ENCODE assay signal across 17 cellular contexts in the genomic region with DNA sequence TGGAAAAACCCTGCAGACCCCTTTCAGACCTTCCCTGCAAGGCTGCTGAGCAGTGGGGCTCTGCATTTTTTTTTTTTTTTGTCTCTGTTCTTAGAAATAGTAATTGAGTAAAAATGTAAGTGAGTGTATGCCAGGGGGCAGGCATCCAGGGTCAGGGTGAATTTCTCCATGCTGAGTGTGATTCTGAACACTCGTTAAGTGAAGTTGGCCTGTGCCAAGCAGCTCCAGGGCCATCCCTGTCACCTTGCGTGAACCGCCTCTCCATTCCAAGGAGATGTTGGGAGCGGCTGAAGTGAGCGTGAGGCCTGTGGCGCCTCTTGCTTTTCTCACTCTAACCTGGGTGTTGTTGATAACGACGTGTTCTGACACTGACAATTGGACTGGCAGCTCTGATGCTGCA. TPM values are rescaled to one million over a fixed set of nuclear protein-coding genes. Genes with fewer than 3 reads are reported as not detected.
DNase-seq lines count a peak whose midpoint lies in the region; ATAC-seq and TF ChIP-seq lines count a peak whose summit lies in the region.
"Had no signal": no experiment of that assay in that cellular context is flagged by ENCODE, and none has a peak within 500 bp of the region (broad histone marks: within the 10 kb centered on the region; RNA-seq: fewer than 3 reads in every experiment).

No MANE protein-coding gene starts in this region.

- peak overlapping the region in 1 of 3 donors; percentile 26 for H3K9ac ChIP-seq in skeletal muscle tissue (ENCODE audit: low read depth in 1 of 3, low read length in 3 of 3)

- H3K27me3 ChIP-seq in Caco-2 (replicated peaks; ENCODE audit: control insufficient read depth, insufficient read depth, low read length) (no peaks in the 10 kb centered on the region), lower lobe of right lung (ENCODE audit: low read depth) (no peaks in the 10 kb centered on the region), skeletal muscle tissue (ENCODE audit: control insufficient read depth in 3 of 3, insufficient read depth in 3 of 3, low read length in 3 of 3) (no peaks in the 10 kb centered on the region), GM23338 (ENCODE audit: insufficient read depth) (no peaks in the 10 kb centered on the region)
- H3K27me3 ChIP-seq: SJCRH30 had no signal

- DNase-seq in Caco-2 (no peak), coronary artery (ENCODE audit: low spot score) (peak; percentile 81), lower lobe of right lung (no peak), GM23338 (ENCODE audit: low spot score) (no peak), DMS79 treated with DMSO at 0.1 percent for 48 hours (lab: John Stamatoyannopoulos, UW) (no peak), WTC11 (ENCODE audit: low spot score) (no peak)
- DNase-seq: activated CD8-positive, alpha-beta memory T cell treated with anti-CD3 and anti-CD28 coated beads, Interleukin-2, amount 50 U/mL, for 48 hours; activated naive CD4-positive, alpha-beta T cell treated with anti-CD3 and anti-CD28 coated beads, Interleukin-2, amount 50 U/mL, for 16 hours; effector memory CD4-positive, alpha-beta T cell; GF-D8; KBM-7; NCI-H1092 treated with DMSO at 0.1 percent for 48 hours; SJCRH30 had no signal

- H3K36me3 ChIP-seq in Caco-2 (ENCODE audit: control insufficient read depth, insufficient read depth, low read length), result no peaks in the 10 kb centered on the region
- no peaks in the 10 kb centered on the region for H3K36me3 ChIP-seq in lower lobe of right lung
- H3K36me3 ChIP-seq in skeletal muscle tissue (ENCODE audit: control insufficient read depth in 3 of 3, insufficient read depth in 3 of 3, low read length in 3 of 3), result no peaks in the 10 kb centered on the region
- H3K36me3 ChIP-seq in GM23338 (ENCODE audit: insufficient read depth), result no peaks in the 10 kb centered on the region

- H2AFZ ChIP-seq in GM23338, result no peak overlapping the region

- CTCF ChIA-PET in Caco-2 (lab: Charles Lee), result interaction anchor here (0.7 kb wide), 1 partner anchor 134 kb away, joined by 7 read pairs; no protein-coding TSS in a partner anchor
- CTCF ChIA-PET in WTC11 (lab: Charles Lee), result interaction anchor here (0.9 to 1.4 kb wide), 2 partner anchors 106 to 1020 kb away, joined by 3 to 4 read pairs; no protein-coding TSS in a partner anchor

- H3K27ac ChIP-seq in coronary artery (peak overlapping the region; percentile 61 to 83), lower lobe of right lung (peak overlapping the region; percentile 15), skeletal muscle tissue (ENCODE audit: low read depth, low read length) (peak overlapping the region; percentile 31), GM23338 (ENCODE audit: low read depth) (no peak overlapping the region)
- H3K27ac ChIP-seq: HL-60, SJCRH30 had no signal

- H3K27me3 Mint-ChIP-seq in Caco-2 (ENCODE audit: insufficient read depth, unreplicated experiment) (no peaks in the 10 kb centered on the region), GM23338 (ENCODE audit: insufficient read depth, low read depth, poor library complexity) (no peaks in the 10 kb centered on the region), WTC11 (ENCODE audit: low read depth) (no peaks in the 10 kb centered on the region)

- BruUV-seq in Caco-2 (replicated peaks; lab: Mats Ljungman, UMichigan), result no TSS peak

- H3K4me3 Mint-ChIP-seq in Caco-2 (ENCODE audit: unreplicated experiment) (no peak overlapping the region), GM23338 (no peak overlapping the region), WTC11 (no peak overlapping the region)
- H3K4me3 Mint-ChIP-seq: T-helper 2 cell treated with Interferon-gamma antibody and Interleukin-4, amounts not matched to agents 5 μg/mL and 100 μg/mL, for 36 hours had no signal

- no peaks in the 10 kb centered on the region for H3K9me3 Mint-ChIP-seq in Caco-2 (ENCODE audit: unreplicated experiment)
- no peaks in the 10 kb centered on the region for H3K9me3 Mint-ChIP-seq in GM23338
- no peaks in the 10 kb centered on the region for H3K9me3 Mint-ChIP-seq in WTC11
- H3K9me3 Mint-ChIP-seq: T-helper 2 cell treated with Interferon-gamma antibody and Interleukin-4, amounts not matched to agents 5 μg/mL and 100 μg/mL, for 36 hours had no signal

- TF ChIP-seq CTCF in Caco-2 (IDR thresholded peaks at IDR 0.05; ENCODE audit: insufficient read depth in 1 of 2, low read depth in 1 of 2, low read length in 1 of 2, severe bottlenecking in 1 of 2, unreplicated experiment in 1 of 2), result no peak
- TF ChIP-seq CTCF in coronary artery (IDR thresholded peaks at IDR 0.05), result no peak
- TF ChIP-seq CTCF in lower lobe of right lung (IDR thresholded peaks at IDR 0.05), result no peak
- TF ChIP-seq CTCF in GM23338 (conservative IDR thresholded peaks at IDR 0.05; ENCODE audit: low read depth in 2 of 2), result no peak
- TF ChIP-seq CTCF in WTC11 (IDR thresholded peaks at IDR 0.05), result no peak

- no peak overlapping the region for H3K4me2 ChIP-seq in GM23338

- intact Hi-C loops in Caco-2 (cut with micrococcal nuclease; ENCODE audit: unreplicated experiment) (loop anchor here (5.0 to 10.0 kb wide), 2 partner anchors 97 to 949 kb away; no protein-coding TSS in a partner anchor), lower lobe of right lung (cut with DNase I) (no loop called here)

- H4K20me1 ChIP-seq in GM23338 (replicated peaks; ENCODE audit: insufficient read depth), result no peaks in the 10 kb centered on the region

- no peaks in the 10 kb centered on the region for H3F3A ChIP-seq in GM23338 (replicated peaks; ENCODE audit: low read depth)

- H3K9me3 ChIP-seq in Caco-2, result no peaks in the 10 kb centered on the region
- no peaks in the 10 kb centered on the region for H3K9me3 ChIP-seq in lower lobe of right lung
- no peaks in the 10 kb centered on the region for H3K9me3 ChIP-seq in skeletal muscle tissue (ENCODE audit: control insufficient read depth in 3 of 3, low read length in 3 of 3)
- H3K9me3 ChIP-seq: SJCRH30 had no signal

- ATAC-seq in lower lobe of right lung, result peak; percentile 57 to 59
- no peak for ATAC-seq in GM23338
- ATAC-seq in GM18517 (IDR thresholded peaks at IDR 0.05; ENCODE audit: unreplicated experiment), result no peak
- no peak for ATAC-seq in WTC11

- H3K4me3 ChIP-seq in Caco-2 (ENCODE audit: low read depth, low read length) (no peak overlapping the region), coronary artery (peak overlapping the region; percentile 3), lower lobe of right lung (no peak overlapping the region), skeletal muscle tissue (ENCODE audit: low read length in 3 of 3) (no peak overlapping the region), GM23338 (no peak overlapping the region)
- H3K4me3 ChIP-seq: SJCRH30 had no signal

- H3K4me1 Mint-ChIP-seq in Caco-2 (ENCODE audit: low read depth, unreplicated experiment), result peaks cover 19% of the 10 kb centered on the region
- H3K4me1 Mint-ChIP-seq in GM23338, result peaks cover 6% of the 10 kb centered on the region; the same call in 1 of the 3 replicates
- H3K4me1 Mint-ChIP-seq in WTC11, result peaks cover 21% of the 10 kb centered on the region

- H3K4me1 ChIP-seq in Caco-2 (peaks cover 65% of the 10 kb centered on the region), lower lobe of right lung (peaks cover 20% of the 10 kb centered on the region), skeletal muscle tissue (ENCODE audit: control insufficient read depth in 3 of 3, insufficient read depth in 3 of 3, low read length in 3 of 3) (peaks cover 42 to 51% (median 50%) of the 10 kb centered on the region in 3 donors), GM23338 (ENCODE audit: insufficient read depth) (no peaks in the 10 kb centered on the region; the same call in 1 of the 2 replicates)

- peaks cover 23% of the 10 kb centered on the region for H3K36me3 Mint-ChIP-seq in Caco-2 (ENCODE audit: insufficient read depth, unreplicated experiment)
- H3K36me3 Mint-ChIP-seq in GM23338 (ENCODE audit: low read depth), result no peaks in the 10 kb centered on the region
- no peaks in the 10 kb centered on the region for H3K36me3 Mint-ChIP-seq in WTC11

- POLR2A ChIA-PET in Caco-2 (lab: Charles Lee) (no interaction called here), WTC11 (lab: Charles Lee) (interaction anchor here (0.5 kb wide), 1 partner anchor 253 kb away, joined by 3 read pairs; no protein-coding TSS in a partner anchor)

- no peaks in the 10 kb centered on the region for H3K79me2 ChIP-seq in GM23338 (replicated peaks; ENCODE audit: insufficient read depth)

- 0 out of 2 replicates have a peak, but pooled peaks cover 2% of the 10 kb centered on the region for H3K9me2 ChIP-seq in GM23338 (ENCODE audit: insufficient read depth)

- H3K27ac Mint-ChIP-seq in Caco-2 (ENCODE audit: unreplicated experiment), result peak overlapping the region; percentile 23
- H3K27ac Mint-ChIP-seq in GM23338, result no peak overlapping the region
- no peak overlapping the region for H3K27ac Mint-ChIP-seq in WTC11
- H3K27ac Mint-ChIP-seq: T-helper 2 cell treated with Interferon-gamma antibody and Interleukin-4, amounts not matched to agents 5 μg/mL and 100 μg/mL, for 36 hours had no signal

TF ChIP-seq in WTC11, 78 proteins besides CTCF, POLR2A, EP300 and RAD21 (continues in another document):
- no peak for TF ChIP-seq PRRX2 (CRISPR knock-in tag; IDR thresholded peaks at IDR 0.05)

RNA-seq across cellular contexts. Expression of a gene that starts 20.5 kb away (rescaled TPM):
- total RNA-seq in Caco-2 (2022), result 12.7 and 14.2 TPM in 2 replicates
- 10.2 TPM for total RNA-seq in lower lobe of right lung
- 50.6 TPM for total RNA-seq in skeletal muscle tissue
- total RNA-seq in GM23338 (2014; rRNA removed; shearing (Covaris generic)), result 0.19 and 1.4 TPM in 2 replicates
- 0.31 and 0.63 TPM in 2 replicates for polyA plus RNA-seq in GM23338 (2016; fragmentation: Nextera tagmentation; extraction: Ambion mirVana)
- 1.0 to 2.5 TPM (median 1.5 TPM) in 3 replicates for total RNA-seq in WTC11 (2021)

Comparison
In these comparisons a context has a peak if more than half of its experiments do, and no peak if none do; other contexts are left out.
1. ATAC-seq: peak in lower lobe of right lung (2 of 2); none in GM23338 (single experiment), GM18517 (single experiment) and WTC11 (single experiment).